ENCODE assay signal across 9 cellular contexts in genomic region chr13:114078501-114079451, GRCh38. TPM values are rescaled to one million over a fixed set of nuclear protein-coding genes. Genes with fewer than 3 reads are reported as not detected.
DNase-seq lines count a peak whose midpoint lies in the region; ATAC-seq, FAIRE-seq and TF ChIP-seq lines count a peak whose summit lies in the region.
"Had no signal": no experiment of that assay in that cellular context is flagged by ENCODE, and none has a peak within 500 bp of the region (broad histone marks: within the 10 kb centered on the region; RNA-seq: fewer than 3 reads in every experiment).

No MANE protein-coding gene starts in this region.

- H4K20me1 ChIP-seq in DND-41 (ENCODE audit: insufficient read depth, low read length), result peaks cover 82% of the 10 kb centered on the region

- no peak overlapping the region for H3K4me2 ChIP-seq in DND-41 (ENCODE audit: insufficient read depth, low read length)

- ATAC-seq in DND-41 (ENCODE audit: insufficient read depth, low read depth), result peak; percentile 37; the same call in 1 of the 3 replicates

- no peaks in the 10 kb centered on the region for H3K9me3 ChIP-seq in DND-41 (ENCODE audit: insufficient read depth, low read length, severe bottlenecking)

- H3K79me2 ChIP-seq in DND-41 (ENCODE audit: insufficient read depth, low read length), result peaks cover 90% of the 10 kb centered on the region

- H3K4me3 ChIP-seq in DND-41 (ENCODE audit: low read depth in 1 of 2, low read length in 2 of 2) (no peak overlapping the region), fibroblast of pulmonary artery (replicated peaks; ENCODE audit: low read depth, low read length) (no peak overlapping the region)

- H2AFZ ChIP-seq in DND-41 (ENCODE audit: low read depth, low read length), result no peak overlapping the region

- peaks cover 13% of the 10 kb centered on the region for H3K36me3 ChIP-seq in DND-41 (ENCODE audit: insufficient read depth, low read length)

- no peak for DNase-seq in DND-41
- DNase-seq in SW480 (ENCODE audit: low spot score), result peak; percentile 5
- peak; percentile 76 for DNase-seq in fibroblast of pulmonary artery (ENCODE audit: low read depth)
- peak; percentile 86 for DNase-seq in posterior vena cava (ENCODE audit: low spot score)
- no peak for DNase-seq in RCC 7860 (ENCODE audit: low spot score)
- DNase-seq in NCI-H1092 treated with DMSO at 0.1 percent for 48 hours (lab: John Stamatoyannopoulos, UW), result no peak
- no peak for DNase-seq in ureter (ENCODE audit: low spot score)
- no peak for DNase-seq in NAMALWA (ENCODE audit: low spot score)
- DNase-seq: small intestine had no signal

- no peak for TF ChIP-seq CTCF in DND-41 (IDR thresholded peaks at IDR 0.05; ENCODE audit: borderline replicate concordance, extremely low read depth, low read length, poor library complexity, severe bottlenecking)
- no peak for TF ChIP-seq CTCF in fibroblast of pulmonary artery (IDR thresholded peaks at IDR 0.05; ENCODE audit: low read length, missing control alignments)

- H3K27ac ChIP-seq in DND-41 (ENCODE audit: low read length), result no peak overlapping the region

- intact Hi-C loops in posterior vena cava (cut with DNase I), result no loop called here

- no peak for FAIRE-seq in RCC 7860 (lab: Jason Lieb, UNC)
- FAIRE-seq: small intestine had no signal

- no peaks in the 10 kb centered on the region for H3K4me1 ChIP-seq in DND-41 (ENCODE audit: insufficient read depth, low read length)

- H3K27me3 ChIP-seq in DND-41 (ENCODE audit: insufficient read depth, low read length, poor library complexity), result no peaks in the 10 kb centered on the region

- H3K9ac ChIP-seq in DND-41 (ENCODE audit: low read depth, low read length), result no peak overlapping the region

RNA-seq across cellular contexts. Expression of gene RASA3, which starts 53.6 kb away (rescaled TPM):
- total RNA-seq in posterior vena cava (10 to 100 TPM; 28.8 to 30.1 TPM), ureter (22.4 TPM)

Comparison
In these comparisons a context has a peak if more than half of its experiments do, and no peak if none do; other contexts are left out.
1. DNase-seq: peak in SW480 (single experiment), fibroblast of pulmonary artery (single experiment) and posterior vena cava (single experiment); none in DND-41 (single experiment), RCC 7860 (single experiment), NCI-H1092 treated with DMSO at 0.1 percent for 48 hours (single experiment), ureter (single experiment) and NAMALWA (single experiment).